1 cellular context compared by ENCODE assay signal in the genomic region with DNA sequence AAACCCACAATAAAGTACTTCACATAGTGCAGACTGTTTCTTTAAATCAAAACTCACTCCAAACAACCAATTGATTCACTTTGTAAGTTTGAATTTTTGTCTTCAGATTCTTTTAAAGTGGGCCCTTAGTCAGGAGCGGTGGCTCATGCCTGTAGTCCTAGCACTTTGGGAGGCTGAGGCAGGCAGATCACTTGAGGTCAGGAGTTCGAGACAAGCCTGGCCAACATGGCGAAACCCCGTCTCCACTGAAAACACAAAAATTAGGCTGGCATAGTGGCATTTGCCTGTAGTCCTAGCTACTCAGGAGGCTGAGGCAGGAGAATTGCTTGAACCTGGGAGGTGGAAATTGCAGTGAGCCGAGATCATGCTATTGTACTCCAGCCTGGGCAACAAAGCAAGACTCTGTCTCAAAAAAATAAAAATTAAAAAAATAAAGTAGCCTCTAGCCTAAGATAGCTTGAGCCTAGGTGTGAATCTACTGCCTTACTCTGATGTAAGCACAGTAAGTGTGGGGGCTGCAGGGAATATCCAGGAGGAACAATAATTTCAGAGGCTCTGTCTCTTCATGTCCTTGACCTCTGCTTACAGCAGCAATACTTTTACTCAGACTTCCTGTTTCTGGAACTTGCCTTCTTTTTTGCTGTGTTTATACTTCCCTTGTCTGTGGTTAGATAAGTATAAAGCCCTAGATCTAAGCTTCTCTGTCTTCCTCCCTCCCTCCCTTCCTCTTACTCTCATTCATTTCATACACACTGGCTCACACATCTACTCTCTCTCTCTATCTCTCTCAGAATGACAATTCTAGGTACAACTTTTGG.
TF ChIP-seq lines count a peak whose summit lies in the region.

A gene with protein sequence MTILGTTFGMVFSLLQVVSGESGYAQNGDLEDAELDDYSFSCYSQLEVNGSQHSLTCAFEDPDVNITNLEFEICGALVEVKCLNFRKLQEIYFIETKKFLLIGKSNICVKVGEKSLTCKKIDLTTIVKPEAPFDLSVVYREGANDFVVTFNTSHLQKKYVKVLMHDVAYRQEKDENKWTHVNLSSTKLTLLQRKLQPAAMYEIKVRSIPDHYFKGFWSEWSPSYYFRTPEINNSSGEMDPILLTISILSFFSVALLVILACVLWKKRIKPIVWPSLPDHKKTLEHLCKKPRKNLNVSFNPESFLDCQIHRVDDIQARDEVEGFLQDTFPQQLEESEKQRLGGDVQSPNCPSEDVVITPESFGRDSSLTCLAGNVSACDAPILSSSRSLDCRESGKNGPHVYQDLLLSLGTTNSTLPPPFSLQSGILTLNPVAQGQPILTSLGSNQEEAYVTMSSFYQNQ (plus strand): TSS at position 706 of the 818 bp plus-strand sequence. CDS start 87 bp downstream, at position 793.

TF ChIP-seq in GM12878, 131 proteins besides CTCF, POLR2A, EP300 and RAD21 (continued from another document and continues in another):
- TF ChIP-seq PRDM15 (CRISPR knock-in tag; IDR thresholded peaks at IDR 0.05): no peak
- no peak for TF ChIP-seq MYC (IDR thresholded peaks at IDR 0.05; ENCODE audit: insufficient read depth, insufficient read length, insufficient replicate concordance, low read length, severe bottlenecking)
- no peak for TF ChIP-seq ZNF207 (IDR thresholded peaks at IDR 0.05; ENCODE audit: borderline replicate concordance)
- TF ChIP-seq NFYA (IDR thresholded peaks at IDR 0.05; ENCODE audit: borderline replicate concordance, low read depth, low read length): no peak
- TF ChIP-seq SMARCA5 (IDR thresholded peaks at IDR 0.05): no peak
- TF ChIP-seq GATAD2B (conservative IDR thresholded peaks at IDR 0.05; ENCODE audit: low read depth): no peak
- TF ChIP-seq ZNF384 (IDR thresholded peaks at IDR 0.05; ENCODE audit: borderline replicate concordance, low read depth, low read length): no peak
- TF ChIP-seq, protein P1, sequence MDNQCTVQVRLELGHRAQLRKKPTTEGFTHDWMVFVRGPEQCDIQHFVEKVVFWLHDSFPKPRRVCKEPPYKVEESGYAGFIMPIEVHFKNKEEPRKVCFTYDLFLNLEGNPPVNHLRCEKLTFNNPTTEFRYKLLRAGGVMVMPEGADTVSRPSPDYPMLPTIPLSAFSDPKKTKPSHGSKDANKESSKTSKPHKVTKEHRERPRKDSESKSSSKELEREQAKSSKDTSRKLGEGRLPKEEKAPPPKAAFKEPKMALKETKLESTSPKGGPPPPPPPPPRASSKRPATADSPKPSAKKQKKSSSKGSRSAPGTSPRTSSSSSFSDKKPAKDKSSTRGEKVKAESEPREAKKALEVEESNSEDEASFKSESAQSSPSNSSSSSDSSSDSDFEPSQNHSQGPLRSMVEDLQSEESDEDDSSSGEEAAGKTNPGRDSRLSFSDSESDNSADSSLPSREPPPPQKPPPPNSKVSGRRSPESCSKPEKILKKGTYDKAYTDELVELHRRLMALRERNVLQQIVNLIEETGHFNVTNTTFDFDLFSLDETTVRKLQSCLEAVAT (IDR thresholded peaks at IDR 0.05): 0 out of 2 replicates have a peak, but pooled peaks have one; percentile 15
- no peak for TF ChIP-seq MTA2 (IDR thresholded peaks at IDR 0.05; ENCODE audit: low read depth)
- TF ChIP-seq STAT3 (IDR thresholded peaks at IDR 0.05; ENCODE audit: low read depth, low read length): no peak
- no peak for TF ChIP-seq BCLAF1 (IDR thresholded peaks at IDR 0.05)
- no peak for TF ChIP-seq RBBP5 (conservative IDR thresholded peaks at IDR 0.05)
- TF ChIP-seq, protein P2, sequence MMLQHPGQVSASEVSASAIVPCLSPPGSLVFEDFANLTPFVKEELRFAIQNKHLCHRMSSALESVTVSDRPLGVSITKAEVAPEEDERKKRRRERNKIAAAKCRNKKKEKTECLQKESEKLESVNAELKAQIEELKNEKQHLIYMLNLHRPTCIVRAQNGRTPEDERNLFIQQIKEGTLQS (IDR thresholded peaks at IDR 0.05; ENCODE audit: borderline replicate concordance, extremely low read depth, low read depth, low read length): no peak
- no peak for TF ChIP-seq SIX5 (IDR thresholded peaks at IDR 0.05; ENCODE audit: low read depth, low read length, severe bottlenecking)
- no peak; the same call in 1 of the 2 replicates for TF ChIP-seq NR2F1 (conservative IDR thresholded peaks at IDR 0.05)
- 0 out of 2 replicates have a peak, but pooled peaks have one; percentile 67 for TF ChIP-seq NBN (IDR thresholded peaks at IDR 0.05)
- 0 out of 2 replicates have a peak, but pooled peaks have one; percentile 27 for TF ChIP-seq ATF7 (IDR thresholded peaks at IDR 0.05; ENCODE audit: low read depth)
- TF ChIP-seq RCOR1 (conservative IDR thresholded peaks at IDR 0.05; ENCODE audit: low read depth, low read length): no peak
- TF ChIP-seq FOS (IDR thresholded peaks at IDR 0.05; ENCODE audit: borderline replicate concordance, extremely low read depth, insufficient read length): no peak
- no peak for TF ChIP-seq HCFC1 (IDR thresholded peaks at IDR 0.05; ENCODE audit: low read length)
- TF ChIP-seq SRF (IDR thresholded peaks at IDR 0.05; ENCODE audit: low read depth in 2 of 2, low read length in 2 of 2): no peak
- no peak for TF ChIP-seq FOXK2 (IDR thresholded peaks at IDR 0.05)
- no peak for TF ChIP-seq CHD4 (IDR thresholded peaks at IDR 0.05)
- TF ChIP-seq, protein P3, sequence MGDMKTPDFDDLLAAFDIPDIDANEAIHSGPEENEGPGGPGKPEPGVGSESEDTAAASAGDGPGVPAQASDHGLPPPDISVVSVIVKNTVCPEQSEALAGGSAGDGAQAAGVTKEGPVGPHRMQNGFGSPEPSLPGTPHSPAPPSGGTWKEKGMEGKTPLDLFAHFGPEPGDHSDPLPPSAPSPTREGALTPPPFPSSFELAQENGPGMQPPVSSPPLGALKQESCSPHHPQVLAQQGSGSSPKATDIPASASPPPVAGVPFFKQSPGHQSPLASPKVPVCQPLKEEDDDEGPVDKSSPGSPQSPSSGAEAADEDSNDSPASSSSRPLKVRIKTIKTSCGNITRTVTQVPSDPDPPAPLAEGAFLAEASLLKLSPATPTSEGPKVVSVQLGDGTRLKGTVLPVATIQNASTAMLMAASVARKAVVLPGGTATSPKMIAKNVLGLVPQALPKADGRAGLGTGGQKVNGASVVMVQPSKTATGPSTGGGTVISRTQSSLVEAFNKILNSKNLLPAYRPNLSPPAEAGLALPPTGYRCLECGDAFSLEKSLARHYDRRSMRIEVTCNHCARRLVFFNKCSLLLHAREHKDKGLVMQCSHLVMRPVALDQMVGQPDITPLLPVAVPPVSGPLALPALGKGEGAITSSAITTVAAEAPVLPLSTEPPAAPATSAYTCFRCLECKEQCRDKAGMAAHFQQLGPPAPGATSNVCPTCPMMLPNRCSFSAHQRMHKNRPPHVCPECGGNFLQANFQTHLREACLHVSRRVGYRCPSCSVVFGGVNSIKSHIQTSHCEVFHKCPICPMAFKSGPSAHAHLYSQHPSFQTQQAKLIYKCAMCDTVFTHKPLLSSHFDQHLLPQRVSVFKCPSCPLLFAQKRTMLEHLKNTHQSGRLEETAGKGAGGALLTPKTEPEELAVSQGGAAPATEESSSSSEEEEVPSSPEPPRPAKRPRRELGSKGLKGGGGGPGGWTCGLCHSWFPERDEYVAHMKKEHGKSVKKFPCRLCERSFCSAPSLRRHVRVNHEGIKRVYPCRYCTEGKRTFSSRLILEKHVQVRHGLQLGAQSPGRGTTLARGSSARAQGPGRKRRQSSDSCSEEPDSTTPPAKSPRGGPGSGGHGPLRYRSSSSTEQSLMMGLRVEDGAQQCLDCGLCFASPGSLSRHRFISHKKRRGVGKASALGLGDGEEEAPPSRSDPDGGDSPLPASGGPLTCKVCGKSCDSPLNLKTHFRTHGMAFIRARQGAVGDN (IDR thresholded peaks at IDR 0.05): no peak
- TF ChIP-seq JUND (IDR thresholded peaks at IDR 0.05; ENCODE audit: low read depth, low read length): no peak
- no peak for TF ChIP-seq TCF12 (IDR thresholded peaks at IDR 0.05; ENCODE audit: low read depth, low read length)
- TF ChIP-seq TBL1XR1 (IDR thresholded peaks at IDR 0.05; ENCODE audit: low read depth, low read length): no peak
- no peak for TF ChIP-seq NFIC (IDR thresholded peaks at IDR 0.05; ENCODE audit: low read depth, low read length)
- TF ChIP-seq ASH2L (IDR thresholded peaks at IDR 0.05; ENCODE audit: borderline replicate concordance, low read depth): no peak
- TF ChIP-seq RB1 (IDR thresholded peaks at IDR 0.05; ENCODE audit: borderline replicate concordance): no peak
- TF ChIP-seq CHD2 (IDR thresholded peaks at IDR 0.05; ENCODE audit: borderline replicate concordance, low read depth, low read length): no peak
- peak; percentile 61 for TF ChIP-seq RUNX3 (IDR thresholded peaks at IDR 0.05; ENCODE audit: low read length)
- no peak for TF ChIP-seq EED (IDR thresholded peaks at IDR 0.05; ENCODE audit: low read depth)
- peak in 1 of 2 experiments; percentile 69; a peak in 3 of 4 replicates for TF ChIP-seq IKZF2 (IDR thresholded peaks at IDR 0.05)
- no peak for TF ChIP-seq NR2C1 (IDR thresholded peaks at IDR 0.05)
- no peak for TF ChIP-seq NR2C2 (IDR thresholded peaks at IDR 0.05; ENCODE audit: borderline replicate concordance, control insufficient read depth, insufficient read length, low read depth)
- TF ChIP-seq, protein P4, sequence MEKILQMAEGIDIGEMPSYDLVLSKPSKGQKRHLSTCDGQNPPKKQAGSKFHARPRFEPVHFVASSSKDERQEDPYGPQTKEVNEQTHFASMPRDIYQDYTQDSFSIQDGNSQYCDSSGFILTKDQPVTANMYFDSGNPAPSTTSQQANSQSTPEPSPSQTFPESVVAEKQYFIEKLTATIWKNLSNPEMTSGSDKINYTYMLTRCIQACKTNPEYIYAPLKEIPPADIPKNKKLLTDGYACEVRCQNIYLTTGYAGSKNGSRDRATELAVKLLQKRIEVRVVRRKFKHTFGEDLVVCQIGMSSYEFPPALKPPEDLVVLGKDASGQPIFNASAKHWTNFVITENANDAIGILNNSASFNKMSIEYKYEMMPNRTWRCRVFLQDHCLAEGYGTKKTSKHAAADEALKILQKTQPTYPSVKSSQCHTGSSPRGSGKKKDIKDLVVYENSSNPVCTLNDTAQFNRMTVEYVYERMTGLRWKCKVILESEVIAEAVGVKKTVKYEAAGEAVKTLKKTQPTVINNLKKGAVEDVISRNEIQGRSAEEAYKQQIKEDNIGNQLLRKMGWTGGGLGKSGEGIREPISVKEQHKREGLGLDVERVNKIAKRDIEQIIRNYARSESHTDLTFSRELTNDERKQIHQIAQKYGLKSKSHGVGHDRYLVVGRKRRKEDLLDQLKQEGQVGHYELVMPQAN (conservative IDR thresholded peaks at IDR 0.05): no peak
- TF ChIP-seq MEF2A (IDR thresholded peaks at IDR 0.05; ENCODE audit: insufficient read depth, low read depth, low read length): no peak
- TF ChIP-seq CBFB (IDR thresholded peaks at IDR 0.05; ENCODE audit: low read depth): no peak
- TF ChIP-seq PML (IDR thresholded peaks at IDR 0.05; ENCODE audit: low read length): no peak
